9 cellular contexts compared by ENCODE assay signal in the genomic region with DNA sequence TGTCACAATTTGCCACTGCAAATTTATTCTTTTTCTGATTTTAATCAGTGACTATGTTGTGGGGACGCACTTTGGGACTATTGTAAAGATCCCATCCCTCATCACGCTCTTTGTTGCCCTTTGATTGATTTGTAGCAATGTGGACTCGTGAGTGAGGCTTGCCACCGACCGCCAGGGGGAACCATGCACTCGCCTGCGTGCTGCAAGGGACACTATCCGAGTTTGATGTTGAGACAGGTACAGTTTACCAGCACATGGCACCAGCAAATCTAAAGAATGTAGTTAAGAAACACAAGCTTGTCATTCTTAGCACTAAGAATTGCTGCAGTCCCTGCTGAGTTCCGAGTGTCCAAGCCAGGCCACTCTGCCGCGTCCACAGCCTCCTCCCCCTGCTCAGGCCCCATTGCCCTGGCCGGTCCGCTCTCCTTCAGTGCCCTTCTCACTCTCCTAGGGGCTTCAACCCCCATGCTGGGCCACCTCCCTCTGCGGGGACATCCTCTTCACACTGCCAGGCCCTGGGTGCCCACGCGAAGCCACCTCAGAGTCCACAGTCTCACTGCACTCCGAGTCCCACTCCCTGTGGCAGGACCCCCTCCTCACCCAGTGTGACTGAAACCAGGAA. TPM values are rescaled to one million over a fixed set of nuclear protein-coding genes. Genes with fewer than 3 reads are reported as not detected.
DNase-seq lines count a peak whose midpoint lies in the region; ATAC-seq and TF ChIP-seq lines count a peak whose summit lies in the region.
"Had no signal": no experiment of that assay in that cellular context is flagged by ENCODE, and none has a peak within 500 bp of the region (broad histone marks: within the 10 kb centered on the region; RNA-seq: fewer than 3 reads in every experiment).

No MANE protein-coding gene starts in this region.

- no peaks in the 10 kb centered on the region for H4K20me1 ChIP-seq in BLaER1 treated with 17β-estradiol and CSF1 and Interleukin-3, amounts not matched to agents 10 nM and 100 nM

- H3K27me3 Mint-ChIP-seq in glutamatergic neuron (ENCODE audit: unreplicated experiment): peaks cover 4% of the 10 kb centered on the region
- H3K27me3 Mint-ChIP-seq in progenitor cell of endocrine pancreas: peaks cover 35% of the 10 kb centered on the region

- ATAC-seq in GM19324 (IDR thresholded peaks at IDR 0.05; ENCODE audit: low FRiP score, unreplicated experiment) (peak; percentile 39), HG03558 (IDR thresholded peaks at IDR 0.05; ENCODE audit: extremely low read depth, unreplicated experiment) (peak; percentile 80)

- H3K27ac ChIP-seq in BLaER1 treated with 17β-estradiol and CSF1 and Interleukin-3, amounts not matched to agents 10 nM and 100 nM: no peak overlapping the region
- H3K27ac ChIP-seq in Peyer's patch: no peak overlapping the region

- H3K36me3 Mint-ChIP-seq in glutamatergic neuron (ENCODE audit: unreplicated experiment) (no peaks in the 10 kb centered on the region), progenitor cell of endocrine pancreas (ENCODE audit: insufficient read depth) (no peaks in the 10 kb centered on the region)

- no peak overlapping the region for H3K4me3 ChIP-seq in BLaER1 treated with 17β-estradiol and CSF1 and Interleukin-3, amounts not matched to agents 10 nM and 100 nM
- H3K4me3 ChIP-seq in Peyer's patch: no peak overlapping the region

- peaks cover 8 to 14% (median 13%) of the 10 kb centered on the region in 10 experiments; a peak in 16 of 20 replicates for H3K4me1 ChIP-seq in BLaER1 treated with 17β-estradiol and CSF1 and Interleukin-3, amounts not matched to agents 10 nM and 100 nM
- H3K4me1 ChIP-seq in Peyer's patch: no peaks in the 10 kb centered on the region

- peak overlapping the region in 9 of 11 experiments; percentile 0 to 49 (median 22); a peak in 13 of 22 replicates for H3K4me2 ChIP-seq in BLaER1 treated with 17β-estradiol and CSF1 and Interleukin-3, amounts not matched to agents 10 nM and 100 nM

- no peak overlapping the region for H3K9ac ChIP-seq in BLaER1 treated with 17β-estradiol and CSF1 and Interleukin-3, amounts not matched to agents 10 nM and 100 nM

- no peak overlapping the region for H3K27ac Mint-ChIP-seq in glutamatergic neuron (ENCODE audit: unreplicated experiment)
- no peak overlapping the region for H3K27ac Mint-ChIP-seq in progenitor cell of endocrine pancreas
- H3K27ac Mint-ChIP-seq: T-helper 1 cell treated with Interleukin-12 subunit alpha and Interleukin-12 subunit beta and Interleukin-4 antibody, amounts not matched to agents 30 μg/mL and 1 μg/mL, for 36 hours had no signal

- TF ChIP-seq CTCF in Peyer's patch (IDR thresholded peaks at IDR 0.05): peak; percentile 18 to 73 (median 64)
- peak; percentile 79 for TF ChIP-seq CTCF in glutamatergic neuron (IDR thresholded peaks at IDR 0.05; ENCODE audit: partially characterized antibody, unreplicated experiment)
- TF ChIP-seq CTCF in progenitor cell of endocrine pancreas (IDR thresholded peaks at IDR 0.05; ENCODE audit: unreplicated experiment): peak; percentile 92

- H3K4me3 Mint-ChIP-seq in glutamatergic neuron (ENCODE audit: unreplicated experiment) (no peak overlapping the region), progenitor cell of endocrine pancreas (ENCODE audit: low read depth) (no peak overlapping the region)
- H3K4me3 Mint-ChIP-seq: T-helper 1 cell treated with Interleukin-12 subunit alpha and Interleukin-12 subunit beta and Interleukin-4 antibody, amounts not matched to agents 30 μg/mL and 1 μg/mL, for 36 hours had no signal

- H3K36me3 ChIP-seq in BLaER1 treated with 17β-estradiol and CSF1 and Interleukin-3, amounts not matched to agents 10 nM and 100 nM: no peaks in the 10 kb centered on the region
- H3K36me3 ChIP-seq in Peyer's patch: no peaks in the 10 kb centered on the region

- H3K9me3 ChIP-seq in BLaER1 treated with 17β-estradiol and CSF1 and Interleukin-3, amounts not matched to agents 10 nM and 100 nM (replicated peaks in 1 of 11): no peaks in the 10 kb centered on the region
- H3K9me3 ChIP-seq in Peyer's patch: no peaks in the 10 kb centered on the region

- peak; percentile 21 to 78 (median 74) for DNase-seq in Peyer's patch
- peak; percentile 68 for DNase-seq in activated naive CD4-positive, alpha-beta T cell treated with Interleukin-2 at 50 U/mL for 16 hours
- peak; percentile 86 for DNase-seq in glutamatergic neuron
- peak; percentile 68 for DNase-seq in progenitor cell of endocrine pancreas (ENCODE audit: low spot score, unreplicated experiment)
- no peak for DNase-seq in NCI-H345 treated with DMSO at 0.1 percent for 48 hours (lab: John Stamatoyannopoulos, UW; ENCODE audit: unreplicated experiment)

- H3K9me3 Mint-ChIP-seq in glutamatergic neuron (ENCODE audit: unreplicated experiment) (peaks cover 3% of the 10 kb centered on the region), progenitor cell of endocrine pancreas (ENCODE audit: low read depth) (peaks cover 4% of the 10 kb centered on the region)
- H3K9me3 Mint-ChIP-seq: T-helper 1 cell treated with Interleukin-12 subunit alpha and Interleukin-12 subunit beta and Interleukin-4 antibody, amounts not matched to agents 30 μg/mL and 1 μg/mL, for 36 hours had no signal

- H3K27me3 ChIP-seq in BLaER1 treated with 17β-estradiol and CSF1 and Interleukin-3, amounts not matched to agents 10 nM and 100 nM: no peaks in the 10 kb centered on the region
- no peaks in the 10 kb centered on the region for H3K27me3 ChIP-seq in Peyer's patch

- no peak for TF ChIP-seq POLR2A in Peyer's patch (IDR thresholded peaks at IDR 0.05)

- H3K4me1 Mint-ChIP-seq in glutamatergic neuron (ENCODE audit: low read depth, unreplicated experiment): peaks cover 2% of the 10 kb centered on the region
- H3K4me1 Mint-ChIP-seq in progenitor cell of endocrine pancreas (ENCODE audit: low read depth): peaks cover 2% of the 10 kb centered on the region

RNA-seq across cellular contexts. Expression of gene SFTPA2, which starts 2.0 kb away (rescaled TPM):
- total RNA-seq in Peyer's patch (not detected), glutamatergic neuron (ENCODE audit: unreplicated experiment) (0.39 TPM), progenitor cell of endocrine pancreas (not detected in 2 replicates)

RNA-seq across cellular contexts. Expression of gene SFTPA1, which starts 48.5 kb away (rescaled TPM):
- total RNA-seq in Peyer's patch (not detected), glutamatergic neuron (ENCODE audit: unreplicated experiment) (not detected), progenitor cell of endocrine pancreas (0.22 TPM in 1 of 2 replicates, not detected in the other)

RNA-seq across cellular contexts. Expression of gene EIF5AL1, which starts 49.9 kb away (rescaled TPM):
- total RNA-seq in Peyer's patch: under 1 TPM in 1 of 4 donors, not detected in 3; 0.53 TPM
- 0.61 TPM for total RNA-seq in glutamatergic neuron (ENCODE audit: unreplicated experiment)
- total RNA-seq in progenitor cell of endocrine pancreas: 0.11 and 0.12 TPM in 2 replicates
